ENCODE assay signal across 25 cellular contexts in the genomic region with DNA sequence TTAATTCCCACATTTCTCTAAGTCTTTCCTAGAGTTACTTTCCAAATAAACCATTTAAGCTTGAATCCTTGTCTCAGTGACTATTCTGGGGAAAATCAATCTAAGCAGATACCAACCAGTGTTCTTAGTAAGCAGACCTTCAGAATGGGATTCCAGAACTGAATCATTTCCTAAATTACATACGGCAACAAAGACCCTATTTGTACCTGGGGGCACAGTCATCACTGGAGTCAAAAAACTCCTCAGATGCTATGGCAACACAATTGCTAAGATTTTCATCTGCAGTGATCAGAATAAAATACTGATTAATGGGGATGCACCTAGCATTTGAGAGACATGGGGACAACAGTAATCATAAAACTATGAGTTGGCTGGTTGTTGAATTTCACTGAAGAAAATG.
"Had no signal": no experiment of that assay in that cellular context is flagged by ENCODE, and none has a peak within 500 bp of the region (broad histone marks: within the 10 kb centered on the region; RNA-seq: fewer than 3 reads in every experiment).

No MANE protein-coding gene starts in this region.

- H3K27ac ChIP-seq: neural progenitor cell, ovary, parathyroid adenoma, psoas muscle, right lobe of liver, sigmoid colon, stomach, thoracic aorta, thyroid gland, tibial nerve, upper lobe of left lung, vagina had no signal

- FAIRE-seq: small intestine, urothelium cell line had no signal

- H3K4me1 ChIP-seq: parathyroid adenoma, psoas muscle, right lobe of liver, thyroid gland, upper lobe of left lung had no signal

- H3K4me3 ChIP-seq: neural progenitor cell, ovary, psoas muscle, right lobe of liver, sigmoid colon, stomach, thoracic aorta, thyroid gland, tibial nerve, upper lobe of left lung, vagina had no signal

- H3K36me3 ChIP-seq: neural progenitor cell, ovary, right lobe of liver, stomach, thoracic aorta, thyroid gland, upper lobe of left lung, vagina had no signal

- ATAC-seq: psoas muscle; right cardiac atrium; right lobe of liver; stimulated activated effector memory CD8-positive, alpha-beta T cell treated with anti-CD3 and anti-CD28 coated beads, Interleukin-12 subunit alpha, Interleukin-12 subunit beta, amount 100 ng/mL, for 72 hours; stimulated activated naive B cell treated with anti-CD40 and anti-IgM and Interleukin-4, amounts not matched to agents 10 μg/mL and 1 μg/mL and 100 μg/mL, for 72 hours had no signal

- DNase-seq: occipital lobe; ovary; posterior cingulate gyrus; psoas muscle; right cardiac atrium; right lobe of liver; sigmoid colon; small intestine; stimulated activated CD4-positive, alpha-beta T cell treated with anti-CD3 and anti-CD28 coated beads, Interleukin-15, amount 100 ng/mL, for 24 hours; stimulated activated CD4-positive, alpha-beta T cell treated with anti-CD3 and anti-CD28 coated beads, Interleukin-2, amount 100 ng/mL, for 24 hours; stimulated activated CD4-positive, alpha-beta T cell treated with anti-CD3 and anti-CD28 coated beads, Interleukin-2, amount 100 ng/mL, for 48 hours; stimulated activated CD4-positive, alpha-beta T cell treated with anti-CD3 and anti-CD28 coated beads, Interleukin-4, amount 100 ng/mL, for 24 hours; stimulated activated naive B cell treated with anti-CD40 and anti-IgM and Interleukin-4, amounts not matched to agents 10 μg/mL and 1 μg/mL and 100 μg/mL, for 72 hours; stimulated activated naive CD4-positive, alpha-beta T cell treated with Interleukin-2 at 50 U/mL for 16 hours; stomach; thyroid gland; trophoblast cell; upper lobe of left lung had no signal

- H3K9me3 ChIP-seq: ovary, psoas muscle, right lobe of liver, sigmoid colon, stomach, thoracic aorta, thyroid gland, tibial nerve, upper lobe of left lung, vagina had no signal

- H3K9ac ChIP-seq: neural progenitor cell, parathyroid adenoma had no signal

- H2AFZ ChIP-seq: neural progenitor cell, parathyroid adenoma had no signal

- H3K27me3 ChIP-seq: neural progenitor cell, ovary, right lobe of liver, sigmoid colon, stomach, thyroid gland, tibial nerve, upper lobe of left lung, vagina had no signal

- H3K4me2 ChIP-seq: neural progenitor cell had no signal

- H3K79me2 ChIP-seq: parathyroid adenoma had no signal
